Comparison of ENCODE assay signal across 8 cellular contexts in the genomic region with DNA sequence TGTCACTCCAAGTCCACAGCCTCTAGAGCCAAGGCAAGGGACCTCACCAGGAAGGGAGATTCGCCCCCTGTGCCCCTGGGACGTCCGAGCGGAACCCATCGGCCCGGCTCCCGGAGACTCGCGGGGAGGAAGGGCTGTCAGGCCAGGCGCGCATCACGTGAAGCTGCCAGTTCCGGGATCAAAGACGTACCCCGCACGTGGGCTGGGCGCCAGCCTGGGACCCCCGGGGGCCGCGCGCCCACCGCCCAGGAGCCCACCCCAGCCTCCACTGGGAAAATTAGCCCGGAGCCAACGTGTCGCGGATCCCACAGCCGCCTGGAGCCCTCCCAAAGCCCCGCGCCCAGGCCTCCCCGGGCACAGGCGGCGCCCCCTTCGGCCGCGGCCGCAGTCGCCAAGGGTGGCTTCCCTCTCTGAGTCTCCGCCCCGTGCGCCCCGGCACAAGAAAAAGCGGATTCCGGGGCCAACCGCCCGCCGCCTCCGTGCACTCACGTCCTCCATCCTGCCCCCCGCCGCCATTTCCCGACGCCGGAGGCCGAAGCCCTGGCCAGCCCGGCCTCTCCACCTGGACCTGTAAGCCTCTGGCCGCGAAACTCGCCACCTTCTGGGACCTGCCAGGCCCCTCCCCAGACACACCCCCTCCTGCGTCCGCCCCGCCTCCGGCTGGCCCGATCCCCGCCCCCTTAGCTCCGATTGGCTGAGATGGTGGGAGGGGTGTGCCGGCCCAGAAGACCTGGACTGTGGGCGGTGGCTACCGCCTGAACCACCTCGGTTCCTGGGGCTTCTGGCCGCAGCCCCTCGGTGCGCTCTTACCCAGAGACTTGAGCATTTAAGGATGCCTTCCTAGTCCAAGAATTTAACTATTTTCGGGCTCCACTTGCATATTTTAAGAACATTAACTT. TPM values are rescaled to one million over a fixed set of nuclear protein-coding genes. Genes with fewer than 3 reads are reported as not detected.
DNase-seq lines count a peak whose midpoint lies in the region; ATAC-seq and TF ChIP-seq lines count a peak whose summit lies in the region.

TMEM192 (minus strand) TSS at position 603 of the 899 bp plus-strand sequence; CDS start at position 516, 87 bp downstream.

- H3K36me3 ChIP-seq in SU-DHL-6 (ENCODE audit: low read length), result no peaks in the 10 kb centered on the region
- no peaks in the 10 kb centered on the region for H3K36me3 ChIP-seq in parathyroid adenoma (ENCODE audit: control insufficient read depth, insufficient read depth, low read length)
- H3K36me3 ChIP-seq in tibial nerve, result no peaks in the 10 kb centered on the region

- peak within 1 kb of the TSS; percentile 96 for H3K4me2 ChIP-seq in SU-DHL-6 (ENCODE audit: low read depth, low read length, poor library complexity, severe bottlenecking)
- H3K4me2 ChIP-seq in parathyroid adenoma (ENCODE audit: low read length), result peak within 1 kb of the TSS; percentile 96

- H3K9ac ChIP-seq in SU-DHL-6 (ENCODE audit: low read length), result peak within 1 kb of the TSS; percentile 86
- peak within 1 kb of the TSS; percentile 67 for H3K9ac ChIP-seq in parathyroid adenoma

- no peaks in the 10 kb centered on the region for H3K9me2 ChIP-seq in SU-DHL-6 (replicated peaks; ENCODE audit: insufficient read depth, low read length)

- 0 to 1% methylated on average over 30 to 47 of the region's 73 CpGs for WGBS in tibial nerve, 2 donors

- H4K20me1 ChIP-seq in SU-DHL-6 (ENCODE audit: low read depth, low read length), result no peaks in the 10 kb centered on the region

- no peaks in the 10 kb centered on the region for H3K4me1 ChIP-seq in parathyroid adenoma
- peaks cover 0 to 18% (median 5%) of the 10 kb centered on the region in 4 donors for H3K4me1 ChIP-seq in tibial nerve

- peak within 1 kb of the TSS; percentile 91 for H3K27ac Mint-ChIP-seq in activated naive CD8-positive, alpha-beta T cell treated with anti-CD3 and anti-CD28 coated beads, Interleukin-2, amount 50 U/mL, for 24 hours

- H3K27me3 ChIP-seq in SU-DHL-6 (ENCODE audit: low read length) (no peaks in the 10 kb centered on the region), parathyroid adenoma (ENCODE audit: control insufficient read depth, insufficient read depth, low read length) (no peaks in the 10 kb centered on the region), tibial nerve (no peaks in the 10 kb centered on the region)

- H3K27ac ChIP-seq in SU-DHL-6 (ENCODE audit: low read depth, low read length) (peak within 1 kb of the TSS; percentile 60), parathyroid adenoma (peak within 1 kb of the TSS; percentile 92), tibial nerve (peak within 1 kb of the TSS; percentile 85 to 99 (median 95))

- no peaks in the 10 kb centered on the region for H3K27me3 Mint-ChIP-seq in activated naive CD8-positive, alpha-beta T cell treated with anti-CD3 and anti-CD28 coated beads, Interleukin-2, amount 50 U/mL, for 24 hours

- H3K4me3 Mint-ChIP-seq in activated naive CD8-positive, alpha-beta T cell treated with anti-CD3 and anti-CD28 coated beads, Interleukin-2, amount 50 U/mL, for 24 hours, result peak within 1 kb of the TSS; percentile 92

- TF ChIP-seq POLR2A in tibial nerve (IDR thresholded peaks at IDR 0.05), result peak in 1 of 2 donors; percentile 91

- H3K4me1 Mint-ChIP-seq in activated naive CD8-positive, alpha-beta T cell treated with anti-CD3 and anti-CD28 coated beads, Interleukin-2, amount 50 U/mL, for 24 hours, result peaks cover 23% of the 10 kb centered on the region

- no peaks in the 10 kb centered on the region for H3F3A ChIP-seq in SU-DHL-6 (ENCODE audit: insufficient read depth)

- DNase-seq in GM12865 (ENCODE audit: low read depth) (peak; percentile 95), NCI-H1092 treated with DMSO at 0.1 percent for 48 hours (lab: John Stamatoyannopoulos, UW) (peak; percentile 92), Right ventricle myocardium superior (peak; percentile 95), tibial nerve (ENCODE audit: low spot score in 2 of 2) (peak; percentile 88 to 92)
- DNase-seq in activated naive CD8-positive, alpha-beta T cell treated with anti-CD3 and anti-CD28 coated beads, Interleukin-2, amount 50 U/mL, for 24 hours, result peak; percentile 94

- ATAC-seq in HG02623 (IDR thresholded peaks at IDR 0.05; ENCODE audit: unreplicated experiment), result peak; percentile 96
- peak; percentile 96 for ATAC-seq in activated naive CD8-positive, alpha-beta T cell treated with anti-CD3 and anti-CD28 coated beads, Interleukin-2, amount 50 U/mL, for 24 hours
- peak; percentile 100 for ATAC-seq in Right ventricle myocardium superior (ENCODE audit: poor library complexity)

- peaks cover 19% of the 10 kb centered on the region for H3K79me2 ChIP-seq in SU-DHL-6 (ENCODE audit: insufficient read depth, low read length)
- no peaks in the 10 kb centered on the region for H3K79me2 ChIP-seq in parathyroid adenoma

- H2AFZ ChIP-seq in SU-DHL-6 (ENCODE audit: low read depth, low read length, severe bottlenecking) (peak within 1 kb of the TSS; percentile 93), parathyroid adenoma (peak within 1 kb of the TSS; percentile 97)

- peak; percentile 79 to 91 for TF ChIP-seq EP300 in tibial nerve (IDR thresholded peaks at IDR 0.05)

- H3K4me3 ChIP-seq in GM12865 (ENCODE audit: low read depth, low read length) (peak within 1 kb of the TSS; percentile 93), SU-DHL-6 (ENCODE audit: insufficient read depth, low read length, poor library complexity, severe bottlenecking) (peak within 1 kb of the TSS; percentile 92), parathyroid adenoma (ENCODE audit: low read depth, low read length) (peak within 1 kb of the TSS; percentile 87), tibial nerve (peak within 1 kb of the TSS; percentile 73 to 94 (median 88))

- peaks cover 1% of the 10 kb centered on the region for H3K36me3 Mint-ChIP-seq in activated naive CD8-positive, alpha-beta T cell treated with anti-CD3 and anti-CD28 coated beads, Interleukin-2, amount 50 U/mL, for 24 hours (ENCODE audit: low read depth)

- intact Hi-C loops in Right ventricle myocardium superior (cut with DNase I), result no loop called here

- TF ChIP-seq CTCF in GM12865 (IDR thresholded peaks at IDR 0.05; ENCODE audit: insufficient read depth, low read depth, low read length, missing control alignments) (peak; percentile 50), SU-DHL-6 (IDR thresholded peaks at IDR 0.05; ENCODE audit: insufficient read depth, low read length, poor library complexity, severe bottlenecking) (peak; percentile 27), parathyroid adenoma (IDR thresholded peaks at IDR 0.05) (no peak), tibial nerve (IDR thresholded peaks at IDR 0.05) (peak; percentile 20 to 52 (median 48))

- H3K9me3 Mint-ChIP-seq in activated naive CD8-positive, alpha-beta T cell treated with anti-CD3 and anti-CD28 coated beads, Interleukin-2, amount 50 U/mL, for 24 hours, result no peaks in the 10 kb centered on the region

- H3K9me3 ChIP-seq in SU-DHL-6 (ENCODE audit: insufficient read depth, low read length) (no peaks in the 10 kb centered on the region), parathyroid adenoma (ENCODE audit: control insufficient read depth, low read length) (no peaks in the 10 kb centered on the region), tibial nerve (no peaks in the 10 kb centered on the region)

RNA-seq across cellular contexts. Expression of gene TMEM192, which starts in this region (rescaled TPM):
- total RNA-seq in Right ventricle myocardium superior (15.8 TPM), tibial nerve (10 to 100 TPM; 15.6 to 32.4 (median 20.4) TPM)

Comparison
In these comparisons a context has a peak if more than half of its experiments do, and no peak if none do; other contexts are left out.
1. Peak in every context shown above with its lines: DNase-seq, ATAC-seq, H3K4me3 ChIP-seq and H3K27ac ChIP-seq.